In the genomic region with DNA sequence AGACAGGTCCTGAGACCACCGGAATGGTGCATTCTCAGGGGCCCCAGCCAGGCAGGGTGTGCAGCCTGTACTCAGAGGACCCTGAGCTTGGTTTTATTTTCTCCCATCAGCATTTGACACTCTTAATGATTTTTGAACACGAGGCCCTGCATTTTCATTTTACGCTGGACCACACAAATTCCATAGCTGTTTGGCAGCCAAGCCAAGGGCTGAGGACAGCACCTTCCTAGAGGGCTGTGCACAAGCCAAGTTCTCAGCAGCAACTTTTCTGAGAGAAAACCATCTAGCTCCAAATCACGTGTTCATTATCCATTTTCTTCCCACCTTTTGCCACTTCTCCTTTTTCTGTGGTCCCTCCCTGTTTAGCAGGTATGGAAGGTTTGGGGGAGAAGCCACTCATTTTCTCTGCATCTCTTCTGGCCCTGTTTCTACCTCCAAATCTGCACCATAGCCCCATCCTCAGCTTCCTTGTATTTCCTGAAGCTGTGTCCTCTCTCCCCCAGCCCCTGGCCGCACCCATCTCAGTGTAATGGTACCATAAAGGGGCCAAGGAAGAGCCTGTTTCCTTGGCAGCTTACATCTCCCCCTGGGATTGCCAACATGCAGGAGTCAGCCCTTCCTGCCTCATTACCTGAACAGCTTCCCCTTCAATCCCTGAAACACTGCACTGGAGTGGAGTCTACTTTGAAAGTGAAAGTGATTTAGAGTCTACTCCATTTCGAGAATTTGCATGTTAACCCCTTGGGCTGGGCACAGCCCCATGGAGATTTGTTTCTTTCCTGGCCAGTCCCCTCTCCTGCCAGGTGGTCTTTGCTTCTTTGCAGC, we compare ENCODE assay signal across 8 cellular contexts.
DNase-seq lines count a peak whose midpoint lies in the region; ATAC-seq and TF ChIP-seq lines count a peak whose summit lies in the region.

No MANE protein-coding gene starts in this region.

- DNase-seq in activated naive CD8-positive, alpha-beta T cell treated with anti-CD3 and anti-CD28 coated beads, Interleukin-2, amount 10 ng/mL, durations not matched to agents 7 days and 5 days, result no peak
- DNase-seq in naive thymus-derived CD8-positive, alpha-beta T cell, result peak in 1 of 10 donors; percentile 14
- DNase-seq in HFFc6 (no peak), RWPE1 (ENCODE audit: low spot score) (no peak), AML-193 (lab: John Stamatoyannopoulos, UW) (no peak)

- ATAC-seq in GM18858 (IDR thresholded peaks at IDR 0.05; ENCODE audit: unreplicated experiment), result peak; percentile 89
- peak; percentile 61 for ATAC-seq in HG02870 (IDR thresholded peaks at IDR 0.05; ENCODE audit: unreplicated experiment)
- peak; percentile 67 for ATAC-seq in activated naive CD8-positive, alpha-beta T cell treated with anti-CD3 and anti-CD28 coated beads, Interleukin-2, amount 10 ng/mL, durations not matched to agents 7 days and 5 days (ENCODE audit: low read depth)
- ATAC-seq in naive thymus-derived CD8-positive, alpha-beta T cell, result peak; percentile 37 to 40
- ATAC-seq in HG03025 (IDR thresholded peaks at IDR 0.05; ENCODE audit: low FRiP score, unreplicated experiment), result no peak

- H3K36me3 Mint-ChIP-seq in activated naive CD8-positive, alpha-beta T cell treated with anti-CD3 and anti-CD28 coated beads, Interleukin-2, amount 10 ng/mL, durations not matched to agents 7 days and 5 days, result no peaks in the 10 kb centered on the region
- no peaks in the 10 kb centered on the region for H3K36me3 Mint-ChIP-seq in naive thymus-derived CD8-positive, alpha-beta T cell
- H3K36me3 Mint-ChIP-seq in HFFc6 (ENCODE audit: low read depth), result peaks cover 65% of the 10 kb centered on the region

- TF ChIP-seq CTCF in HFFc6 (IDR thresholded peaks at IDR 0.05) (no peak), RWPE1 (conservative IDR thresholded peaks at IDR 0.05; ENCODE audit: low read depth) (no peak)

- CTCF ChIA-PET in RWPE1 (lab: Yijun Ruan, JAX), result interaction anchor here (0.5 to 0.6 kb wide), 2 partner anchors 18 to 786 kb away, joined by 5 to 9 read pairs; no protein-coding TSS in a partner anchor

- peaks cover 3% of the 10 kb centered on the region for H3K27me3 Mint-ChIP-seq in activated naive CD8-positive, alpha-beta T cell treated with anti-CD3 and anti-CD28 coated beads, Interleukin-2, amount 10 ng/mL, durations not matched to agents 7 days and 5 days
- peaks cover 0 to 7% (median 0%) of the 10 kb centered on the region in 5 donors for H3K27me3 Mint-ChIP-seq in naive thymus-derived CD8-positive, alpha-beta T cell
- no peaks in the 10 kb centered on the region; the same call in none of the 2 replicates for H3K27me3 Mint-ChIP-seq in HFFc6 (ENCODE audit: insufficient read depth)

- H3K4me3 Mint-ChIP-seq in activated naive CD8-positive, alpha-beta T cell treated with anti-CD3 and anti-CD28 coated beads, Interleukin-2, amount 10 ng/mL, durations not matched to agents 7 days and 5 days, result peak overlapping the region; percentile 53
- H3K4me3 Mint-ChIP-seq in naive thymus-derived CD8-positive, alpha-beta T cell, result peak overlapping the region; percentile 58 to 85 (median 71)
- H3K4me3 Mint-ChIP-seq in HFFc6, result no peak overlapping the region

- H3K27ac ChIP-seq in RWPE1, result no peak overlapping the region

- H3K27ac Mint-ChIP-seq in activated naive CD8-positive, alpha-beta T cell treated with anti-CD3 and anti-CD28 coated beads, Interleukin-2, amount 10 ng/mL, durations not matched to agents 7 days and 5 days, result peak overlapping the region; percentile 62
- H3K27ac Mint-ChIP-seq in naive thymus-derived CD8-positive, alpha-beta T cell, result peak overlapping the region in 8 of 10 donors; percentile 10 to 85 (median 72)
- H3K27ac Mint-ChIP-seq in HFFc6, result no peak overlapping the region

- no peaks in the 10 kb centered on the region for H3K9me3 Mint-ChIP-seq in activated naive CD8-positive, alpha-beta T cell treated with anti-CD3 and anti-CD28 coated beads, Interleukin-2, amount 10 ng/mL, durations not matched to agents 7 days and 5 days
- H3K9me3 Mint-ChIP-seq in naive thymus-derived CD8-positive, alpha-beta T cell, result no peaks in the 10 kb centered on the region
- H3K9me3 Mint-ChIP-seq in HFFc6, result no peaks in the 10 kb centered on the region

- H3K4me1 Mint-ChIP-seq in activated naive CD8-positive, alpha-beta T cell treated with anti-CD3 and anti-CD28 coated beads, Interleukin-2, amount 10 ng/mL, durations not matched to agents 7 days and 5 days, result peaks cover 29% of the 10 kb centered on the region
- peaks cover 22 to 54% (median 40%) of the 10 kb centered on the region in 4 donors for H3K4me1 Mint-ChIP-seq in naive thymus-derived CD8-positive, alpha-beta T cell
- H3K4me1 Mint-ChIP-seq in HFFc6 (ENCODE audit: low read depth), result peaks cover 69% of the 10 kb centered on the region

- POLR2A ChIA-PET in activated naive CD8-positive, alpha-beta T cell treated with anti-CD3 and anti-CD28 coated beads, Interleukin-2, amount 10 ng/mL, durations not matched to agents 7 days and 5 days (lab: Charles Lee), result interaction anchor here (0.8 to 1.6 kb wide), 2 partner anchors 29 to 40 kb away, joined by 3 to 4 read pairs; no protein-coding TSS in a partner anchor
- POLR2A ChIA-PET in naive thymus-derived CD8-positive, alpha-beta T cell (lab: Charles Lee), result no interaction called here
- POLR2A ChIA-PET in RWPE1 (lab: Yijun Ruan, JAX; ENCODE audit: low non-redundant PET), result no interaction called here
